ENCODE assay signal across 31 cellular contexts in genomic region chr5:93902288-93902687, GRCh38.
"Had no signal": no experiment of that assay in that cellular context is flagged by ENCODE, and none has a peak within 500 bp of the region (broad histone marks: within the 10 kb centered on the region; RNA-seq: fewer than 3 reads in every experiment).

No MANE protein-coding gene starts in this region.

- H2AFZ ChIP-seq: neural progenitor cell, parathyroid adenoma had no signal

- H3K4me2 ChIP-seq: neural progenitor cell had no signal

- H3K36me3 Mint-ChIP-seq: activated CD4-positive, alpha-beta memory T cell treated with anti-CD3 and anti-CD28 coated beads for 36 hours; immature natural killer cell; natural killer cell; neural progenitor cell had no signal

- H3K36me3 ChIP-seq: brain microvascular endothelial cell, gastroesophageal sphincter, neural progenitor cell, spleen, tibial nerve had no signal

- H3K27ac Mint-ChIP-seq: activated CD4-positive, alpha-beta memory T cell treated with anti-CD3 and anti-CD28 coated beads for 36 hours; activated CD4-positive, alpha-beta T cell treated with anti-CD3 and anti-CD28 coated beads, Interleukin-2, amount 10 ng/mL, durations not matched to agents 24 days and 14 days; activated T-cell treated with anti-CD3 and anti-CD28 coated beads, Interleukin-2, amount 50 U/mL, for 24 hours; activated T-helper 17 cell treated with anti-CD3 and anti-CD28 coated beads, Interleukin-2, amount 50 U/mL, for 72 hours; effector memory CD8-positive, alpha-beta T cell; immature natural killer cell; natural killer cell; neural progenitor cell had no signal

- H3K9me3 Mint-ChIP-seq: activated CD4-positive, alpha-beta memory T cell treated with anti-CD3 and anti-CD28 coated beads for 36 hours; activated CD4-positive, alpha-beta T cell treated with anti-CD3 and anti-CD28 coated beads, Interleukin-2, amount 10 ng/mL, durations not matched to agents 24 days and 14 days; activated T-cell treated with anti-CD3 and anti-CD28 coated beads, Interleukin-2, amount 50 U/mL, for 24 hours; activated T-helper 17 cell treated with anti-CD3 and anti-CD28 coated beads, Interleukin-2, amount 50 U/mL, for 72 hours; effector memory CD8-positive, alpha-beta T cell; immature natural killer cell; natural killer cell; neural progenitor cell had no signal

- DNase-seq: activated CD4-positive, alpha-beta memory T cell treated with anti-CD3 and anti-CD28 coated beads for 36 hours; activated CD4-positive, alpha-beta T cell treated with anti-CD3 and anti-CD28 coated beads, Interleukin-2, amount 10 ng/mL, durations not matched to agents 24 days and 14 days; activated CD4-positive, CD25-positive, alpha-beta regulatory T cell treated with anti-CD3 and anti-CD28 coated beads, Interleukin-2, amount 50 U/mL, for 72 hours; activated CD8-positive, alpha-beta memory T cell treated with anti-CD3 and anti-CD28 coated beads, Interleukin-2, amount 50 U/mL, for 4 hours; activated gamma-delta T cell treated with Interleukin-2 at 50 U/mL for 16 hours; activated naive CD4-positive, alpha-beta T cell treated with anti-CD3 and anti-CD28 coated beads, Interleukin-2, amount 50 U/mL, for 16 hours; activated T-cell treated with anti-CD3 and anti-CD28 coated beads, Interleukin-2, amount 50 U/mL, for 24 hours; amniotic stem cell; brain microvascular endothelial cell; cortex of kidney; effector memory CD8-positive, alpha-beta T cell; erythroblast; head of caudate nucleus; hypothalamus; immature natural killer cell; kidney; mesendoderm; natural killer cell; occipital lobe; right cardiac atrium; spleen; stimulated activated CD4-positive, alpha-beta T cell treated with anti-CD3 and anti-CD28 coated beads, Interleukin-2, amount 100 ng/mL, for 48 hours; stimulated activated naive CD4-positive, alpha-beta T cell treated with Interleukin-2 at 50 U/mL for 16 hours; T1000 had no signal

- H3K4me3 Mint-ChIP-seq: activated CD4-positive, alpha-beta memory T cell treated with anti-CD3 and anti-CD28 coated beads for 36 hours; activated CD4-positive, alpha-beta T cell treated with anti-CD3 and anti-CD28 coated beads, Interleukin-2, amount 10 ng/mL, durations not matched to agents 24 days and 14 days; activated T-cell treated with anti-CD3 and anti-CD28 coated beads, Interleukin-2, amount 50 U/mL, for 24 hours; activated T-helper 17 cell treated with anti-CD3 and anti-CD28 coated beads, Interleukin-2, amount 50 U/mL, for 72 hours; effector memory CD8-positive, alpha-beta T cell; immature natural killer cell; natural killer cell; neural progenitor cell had no signal

- H3K27me3 ChIP-seq: brain microvascular endothelial cell, gastroesophageal sphincter, neural progenitor cell, spleen, tibial nerve had no signal

- H3K27me3 Mint-ChIP-seq: activated CD4-positive, alpha-beta memory T cell treated with anti-CD3 and anti-CD28 coated beads for 36 hours; activated CD4-positive, alpha-beta T cell treated with anti-CD3 and anti-CD28 coated beads, Interleukin-2, amount 10 ng/mL, durations not matched to agents 24 days and 14 days; activated T-cell treated with anti-CD3 and anti-CD28 coated beads, Interleukin-2, amount 50 U/mL, for 24 hours; activated T-helper 17 cell treated with anti-CD3 and anti-CD28 coated beads, Interleukin-2, amount 50 U/mL, for 72 hours; effector memory CD8-positive, alpha-beta T cell had no signal

- H3K9me3 ChIP-seq: gastroesophageal sphincter, spleen, tibial nerve had no signal

- H3K27ac ChIP-seq: brain microvascular endothelial cell, gastroesophageal sphincter, neural progenitor cell, parathyroid adenoma, spleen, tibial nerve had no signal

- H3K4me1 Mint-ChIP-seq: activated CD4-positive, alpha-beta T cell treated with anti-CD3 and anti-CD28 coated beads, Interleukin-2, amount 10 ng/mL, durations not matched to agents 24 days and 14 days; activated T-helper 17 cell treated with anti-CD3 and anti-CD28 coated beads, Interleukin-2, amount 50 U/mL, for 72 hours; immature natural killer cell; natural killer cell had no signal

- ATAC-seq: activated T-helper 17 cell treated with anti-CD3 and anti-CD28 coated beads, Interleukin-2, amount 50 U/mL, for 72 hours; effector memory CD8-positive, alpha-beta T cell; gastroesophageal sphincter; natural killer cell; right cardiac atrium had no signal

- H3K79me2 ChIP-seq: parathyroid adenoma had no signal

- H3K4me3 ChIP-seq: gastroesophageal sphincter, lung, neural progenitor cell, spleen, tibial nerve had no signal

- FAIRE-seq: astrocyte had no signal

- H3K4me1 ChIP-seq: gastroesophageal sphincter, neural progenitor cell, parathyroid adenoma, spleen, tibial nerve had no signal

- H3K9ac ChIP-seq: neural progenitor cell, parathyroid adenoma had no signal
